In the genomic region with DNA sequence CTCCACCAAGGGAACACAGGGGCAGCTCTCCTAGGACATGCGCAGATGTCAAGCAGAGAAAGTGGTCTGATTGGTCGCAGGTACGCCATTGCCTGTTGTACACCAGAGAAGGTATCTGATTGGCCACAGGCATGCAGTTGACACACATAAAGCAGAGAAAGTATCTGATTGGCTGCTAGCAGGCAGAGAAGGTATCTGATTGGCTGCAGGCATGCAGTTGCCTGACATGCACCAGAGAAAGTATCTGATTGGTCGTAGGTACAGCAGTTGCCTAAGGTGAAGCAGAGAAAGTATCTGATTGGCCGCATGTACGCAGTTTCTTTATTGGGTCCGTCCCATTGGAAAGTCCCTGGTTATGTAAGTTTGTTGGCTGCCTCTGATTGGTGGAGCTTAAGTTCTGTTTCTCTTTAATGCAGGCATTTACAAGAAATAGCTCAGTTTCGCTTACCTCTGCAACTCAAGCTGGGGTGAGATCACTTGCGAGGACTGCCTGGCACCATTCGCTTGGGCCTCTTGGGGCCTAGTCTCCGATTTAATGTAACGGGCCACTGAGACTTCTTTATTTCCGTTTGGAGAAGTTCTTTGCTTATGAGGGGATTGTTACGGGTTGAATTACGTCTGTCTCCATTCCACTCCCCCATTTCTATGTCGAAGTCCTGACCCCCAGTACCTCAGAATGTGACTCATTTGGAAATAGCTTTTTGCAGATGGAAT, we compare ENCODE assay signal across 8 cellular contexts.
DNase-seq lines count a peak whose midpoint lies in the region; ATAC-seq and TF ChIP-seq lines count a peak whose summit lies in the region.

No MANE protein-coding gene starts in this region.

- no peak for TF ChIP-seq CTCF in GM23338 (conservative IDR thresholded peaks at IDR 0.05; ENCODE audit: low read depth in 2 of 2)
- no peak for TF ChIP-seq CTCF in OCI-LY1 (IDR thresholded peaks at IDR 0.05; ENCODE audit: low read length)
- no peak for TF ChIP-seq CTCF in liver (IDR thresholded peaks at IDR 0.05; ENCODE audit: low read depth, low read length, missing input control)

- H3K36me3 Mint-ChIP-seq in GM23338 (ENCODE audit: low read depth): no peaks in the 10 kb centered on the region

- H3K9me3 ChIP-seq in OCI-LY1 (ENCODE audit: low read length) (no peaks in the 10 kb centered on the region), liver (ENCODE audit: control insufficient read depth in 4 of 4, low read length in 3 of 4) (no peaks in the 10 kb centered on the region)

- H3K27me3 ChIP-seq in GM23338 (ENCODE audit: insufficient read depth) (no peaks in the 10 kb centered on the region), OCI-LY1 (ENCODE audit: insufficient read depth, low read length) (no peaks in the 10 kb centered on the region), liver (ENCODE audit: control insufficient read depth in 4 of 4, insufficient read depth in 4 of 4, low read length in 3 of 4) (no peaks in the 10 kb centered on the region)

- H3K4me1 ChIP-seq in GM23338 (ENCODE audit: insufficient read depth) (no peaks in the 10 kb centered on the region), OCI-LY1 (ENCODE audit: insufficient read depth, low read length, severe bottlenecking) (peaks cover 47% of the 10 kb centered on the region), liver (ENCODE audit: control insufficient read depth in 4 of 4, insufficient read depth in 4 of 4, low read length in 3 of 4) (peaks cover 0 to 2% (median 0%) of the 10 kb centered on the region in 4 donors)

- DNase-seq in GM23338 (ENCODE audit: low spot score) (no peak), HuH-7.5 (ENCODE audit: low spot score) (no peak), cerebellar cortex (ENCODE audit: low spot score) (no peak), NCI-H510A treated with DMSO at 0.1 percent for 48 hours (lab: John Stamatoyannopoulos, UW) (no peak), NCI-H128 (lab: John Stamatoyannopoulos, UW; ENCODE audit: unreplicated experiment) (no peak)

- H3K9me3 Mint-ChIP-seq in GM23338: no peaks in the 10 kb centered on the region; the same call in 2 of the 3 replicates

- H3K9me2 ChIP-seq in GM23338 (ENCODE audit: insufficient read depth) (no peaks in the 10 kb centered on the region), OCI-LY1 (ENCODE audit: low read depth, low read length) (no peaks in the 10 kb centered on the region)

- H3K4me3 Mint-ChIP-seq in GM23338: no peak overlapping the region

- no peak overlapping the region for H3K27ac Mint-ChIP-seq in GM23338

- H3K4me3 ChIP-seq in GM23338 (no peak overlapping the region), OCI-LY1 (ENCODE audit: low read depth, low read length, poor library complexity, severe bottlenecking) (peak overlapping the region; percentile 58), liver (ENCODE audit: low read depth in 1 of 3, low read length in 3 of 3) (no peak overlapping the region)

- TF ChIP-seq RAD21 in liver (IDR thresholded peaks at IDR 0.05): no peak

- H3K79me2 ChIP-seq in GM23338 (replicated peaks; ENCODE audit: insufficient read depth) (no peaks in the 10 kb centered on the region), OCI-LY1 (ENCODE audit: insufficient read depth, low read length) (no peaks in the 10 kb centered on the region)

- H2AFZ ChIP-seq in GM23338 (peak overlapping the region; percentile 9; the same call in 1 of the 2 replicates), OCI-LY1 (ENCODE audit: low read length) (no peak overlapping the region)

- H3K36me3 ChIP-seq in GM23338 (ENCODE audit: insufficient read depth): no peaks in the 10 kb centered on the region
- H3K36me3 ChIP-seq in OCI-LY1 (ENCODE audit: insufficient read depth, low read length): no peaks in the 10 kb centered on the region
- no peaks in the 10 kb centered on the region for H3K36me3 ChIP-seq in liver (ENCODE audit: control insufficient read depth in 4 of 4, insufficient read depth in 3 of 4, low read depth in 1 of 4, low read length in 3 of 4)

- peaks cover 6% of the 10 kb centered on the region for H3K4me1 Mint-ChIP-seq in GM23338

- H3K27me3 Mint-ChIP-seq in GM23338 (ENCODE audit: insufficient read depth, low read depth, poor library complexity): peaks cover 9% of the 10 kb centered on the region

- H3K9ac ChIP-seq in OCI-LY1 (ENCODE audit: low read length): peak overlapping the region; percentile 75
- H3K9ac ChIP-seq in liver (ENCODE audit: low read depth in 1 of 2, low read length in 2 of 2): no peak overlapping the region

- H3K4me2 ChIP-seq in GM23338 (no peak overlapping the region), OCI-LY1 (ENCODE audit: low read length) (peak overlapping the region; percentile 64)

- ATAC-seq in GM18517 (IDR thresholded peaks at IDR 0.05; ENCODE audit: unreplicated experiment) (peak; percentile 87), GM23338 (no peak)

- H3F3A ChIP-seq in GM23338 (replicated peaks; ENCODE audit: low read depth) (no peaks in the 10 kb centered on the region), OCI-LY1 (ENCODE audit: insufficient read depth, low read length) (no peaks in the 10 kb centered on the region; the same call in 1 of the 2 replicates)

- 94% methylated on average over 16 of the region's 16 CpGs for WGBS in liver

- H4K20me1 ChIP-seq in GM23338 (replicated peaks; ENCODE audit: insufficient read depth): no peaks in the 10 kb centered on the region
- H4K20me1 ChIP-seq in OCI-LY1 (ENCODE audit: insufficient read depth, low read length): no peaks in the 10 kb centered on the region

- H3K27ac ChIP-seq in GM23338 (ENCODE audit: low read depth) (no peak overlapping the region), OCI-LY1 (ENCODE audit: low read depth, low read length, poor library complexity, severe bottlenecking) (peak overlapping the region; percentile 97), liver (ENCODE audit: low read depth in 1 of 2, low read length in 2 of 2) (peak overlapping the region in 1 of 2 donors; percentile 7)

TF ChIP-seq in GM23338, 12 proteins besides CTCF, POLR2A, EP300 and RAD21 (continues in another document):
- TF ChIP-seq, protein P1, sequence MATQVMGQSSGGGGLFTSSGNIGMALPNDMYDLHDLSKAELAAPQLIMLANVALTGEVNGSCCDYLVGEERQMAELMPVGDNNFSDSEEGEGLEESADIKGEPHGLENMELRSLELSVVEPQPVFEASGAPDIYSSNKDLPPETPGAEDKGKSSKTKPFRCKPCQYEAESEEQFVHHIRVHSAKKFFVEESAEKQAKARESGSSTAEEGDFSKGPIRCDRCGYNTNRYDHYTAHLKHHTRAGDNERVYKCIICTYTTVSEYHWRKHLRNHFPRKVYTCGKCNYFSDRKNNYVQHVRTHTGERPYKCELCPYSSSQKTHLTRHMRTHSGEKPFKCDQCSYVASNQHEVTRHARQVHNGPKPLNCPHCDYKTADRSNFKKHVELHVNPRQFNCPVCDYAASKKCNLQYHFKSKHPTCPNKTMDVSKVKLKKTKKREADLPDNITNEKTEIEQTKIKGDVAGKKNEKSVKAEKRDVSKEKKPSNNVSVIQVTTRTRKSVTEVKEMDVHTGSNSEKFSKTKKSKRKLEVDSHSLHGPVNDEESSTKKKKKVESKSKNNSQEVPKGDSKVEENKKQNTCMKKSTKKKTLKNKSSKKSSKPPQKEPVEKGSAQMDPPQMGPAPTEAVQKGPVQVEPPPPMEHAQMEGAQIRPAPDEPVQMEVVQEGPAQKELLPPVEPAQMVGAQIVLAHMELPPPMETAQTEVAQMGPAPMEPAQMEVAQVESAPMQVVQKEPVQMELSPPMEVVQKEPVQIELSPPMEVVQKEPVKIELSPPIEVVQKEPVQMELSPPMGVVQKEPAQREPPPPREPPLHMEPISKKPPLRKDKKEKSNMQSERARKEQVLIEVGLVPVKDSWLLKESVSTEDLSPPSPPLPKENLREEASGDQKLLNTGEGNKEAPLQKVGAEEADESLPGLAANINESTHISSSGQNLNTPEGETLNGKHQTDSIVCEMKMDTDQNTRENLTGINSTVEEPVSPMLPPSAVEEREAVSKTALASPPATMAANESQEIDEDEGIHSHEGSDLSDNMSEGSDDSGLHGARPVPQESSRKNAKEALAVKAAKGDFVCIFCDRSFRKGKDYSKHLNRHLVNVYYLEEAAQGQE (IDR thresholded peaks at IDR 0.05; ENCODE audit: unreplicated experiment): no peak
- no peak for TF ChIP-seq JUNB (IDR thresholded peaks at IDR 0.05; ENCODE audit: unreplicated experiment)

TF ChIP-seq in liver, 16 proteins besides CTCF, POLR2A, EP300 and RAD21:
- TF ChIP-seq FOXA1 (IDR thresholded peaks at IDR 0.05) (no peak), RXRA (IDR thresholded peaks at IDR 0.05) (no peak), SP1 (IDR thresholded peaks at IDR 0.05) (peak; percentile 50)
TF ChIP-seq in liver: peak in this region for 1.
